ENCODE assay signal across 1 cellular context in the genomic region with DNA sequence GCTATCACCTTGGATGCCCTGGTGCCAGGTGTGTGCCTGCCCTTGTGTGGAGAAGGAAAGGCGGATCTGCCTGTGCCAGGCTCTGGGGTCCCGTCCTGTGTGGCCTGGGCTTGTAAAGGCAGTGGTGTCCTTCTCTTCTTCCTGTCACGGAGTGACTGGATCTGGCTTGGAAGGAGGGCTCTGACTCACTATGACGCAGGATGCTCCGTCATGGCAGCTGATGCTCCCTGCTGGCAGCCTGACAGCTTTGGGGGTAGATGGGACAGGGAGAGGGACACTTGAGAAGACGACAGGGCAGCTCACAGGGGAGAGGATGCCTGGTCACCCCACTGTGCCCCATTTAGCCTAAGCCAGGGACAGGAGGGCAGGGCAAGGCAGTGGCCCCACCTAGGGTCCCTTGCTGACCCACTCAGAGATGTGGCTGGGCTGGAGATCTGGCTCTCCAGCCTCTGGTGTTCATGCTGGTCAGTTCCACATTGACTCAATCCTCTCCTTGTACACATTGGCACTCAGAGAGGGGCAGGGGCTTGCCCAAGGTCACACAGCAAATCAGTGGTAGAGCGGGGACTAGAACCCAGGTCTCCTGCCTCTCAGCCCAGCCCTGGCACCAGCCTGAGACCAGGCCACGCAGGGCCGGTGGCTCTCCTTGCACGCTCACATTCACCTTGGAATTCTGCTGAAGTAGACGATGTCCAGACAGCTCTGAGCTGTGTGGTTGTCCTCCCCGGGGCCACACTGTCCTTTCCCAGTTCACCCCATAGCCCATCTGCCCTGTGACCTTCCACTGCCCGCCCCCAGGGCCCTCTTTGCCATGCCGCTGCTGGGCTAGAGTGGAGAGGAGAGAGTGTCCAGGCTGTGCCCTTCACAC.
TF ChIP-seq lines count a peak whose summit lies in the region.

No MANE protein-coding gene starts in this region.

TF ChIP-seq in H1, 55 proteins besides CTCF, POLR2A, EP300 and RAD21:
- TF ChIP-seq GTF2F1 (IDR thresholded peaks at IDR 0.05; ENCODE audit: borderline replicate concordance, low read depth, low read length) (no peak), MAFK (IDR thresholded peaks at IDR 0.05; ENCODE audit: low read depth, low read length) (peak; percentile 20; the same call in 1 of the 2 replicates)
TF ChIP-seq in H1: peak in this region for 1.
